ENCODE assay signal across 16 cellular contexts in genomic region chr3:73556520-73557371, GRCh38.
DNase-seq lines count a peak whose midpoint lies in the region; ATAC-seq and TF ChIP-seq lines count a peak whose summit lies in the region.
"Had no signal": no experiment of that assay in that cellular context is flagged by ENCODE, and none has a peak within 500 bp of the region (broad histone marks: within the 10 kb centered on the region; RNA-seq: fewer than 3 reads in every experiment).

No MANE protein-coding gene starts in this region.

- TF ChIP-seq CTCF in fibroblast of the aortic adventitia (IDR thresholded peaks at IDR 0.05; ENCODE audit: insufficient read depth, low read length) = no peak
- no peak for TF ChIP-seq CTCF in nephron progenitor cell (IDR thresholded peaks at IDR 0.05)
- TF ChIP-seq CTCF in transverse colon (IDR thresholded peaks at IDR 0.05) = no peak

- peaks cover 79% of the 10 kb centered on the region for H3K4me1 Mint-ChIP-seq in nephron progenitor cell
- no peaks in the 10 kb centered on the region for H3K4me1 Mint-ChIP-seq in stimulated activated effector memory CD8-positive, alpha-beta T cell treated with anti-CD3 and anti-CD28 coated beads, Interleukin-12 subunit alpha, Interleukin-12 subunit beta, amount 100 ng/mL, for 72 hours

- peak overlapping the region; percentile 37 to 65 (median 62) for H3K27ac ChIP-seq in transverse colon
- H3K27ac ChIP-seq: epithelial cell of prostate had no signal

- DNase-seq in SK-N-DZ (ENCODE audit: low spot score) = peak; percentile 10
- peak; percentile 47 for DNase-seq in fibroblast of the aortic adventitia (ENCODE audit: low read depth)
- DNase-seq in nephron progenitor cell = peak; percentile 26
- DNase-seq in transverse colon = no peak
- no peak for DNase-seq in epidermal melanocyte (ENCODE audit: insufficient read length, low spot score)
- DNase-seq in stimulated activated effector memory CD8-positive, alpha-beta T cell treated with anti-CD3 and anti-CD28 coated beads, Interleukin-12 subunit alpha, Interleukin-12 subunit beta, amount 100 ng/mL, for 72 hours (ENCODE audit: low spot score in 2 of 2) = no peak
- no peak for DNase-seq in NAMALWA (ENCODE audit: low spot score)
- DNase-seq: activated CD4-positive, alpha-beta T cell treated with anti-CD3 and anti-CD28 coated beads, Interleukin-2, amount 50 U/mL, for 1 hour; activated T-cell treated with anti-CD3 and anti-CD28 coated beads, Interleukin-2, amount 50 U/mL, for 4 hours; DMS79; mammary epithelial cell; MV-4-11; NCI-H748 treated with DMSO at 0.1 percent for 48 hours had no signal

- H3K27me3 Mint-ChIP-seq in nephron progenitor cell (ENCODE audit: low read depth, poor library complexity) = peaks cover 4% of the 10 kb centered on the region

- 56 to 74% methylated on average over 2 to 3 of the region's 3 CpGs for WGBS in transverse colon (ENCODE audit: low coverage in 1 of 2), 2 donors

- H3K4me1 ChIP-seq in transverse colon = peaks cover 7 to 45% (median 26%) of the 10 kb centered on the region in 4 donors

- H3K4me3 ChIP-seq in fibroblast of the aortic adventitia (ENCODE audit: low read depth, low read length) = no peak overlapping the region
- H3K4me3 ChIP-seq in transverse colon = no peak overlapping the region
- H3K4me3 ChIP-seq: thoracic aorta had no signal

- H3K36me3 Mint-ChIP-seq in nephron progenitor cell (ENCODE audit: low read depth) = peaks cover 22% of the 10 kb centered on the region
- H3K36me3 Mint-ChIP-seq in stimulated activated effector memory CD8-positive, alpha-beta T cell treated with anti-CD3 and anti-CD28 coated beads, Interleukin-12 subunit alpha, Interleukin-12 subunit beta, amount 100 ng/mL, for 72 hours = no peaks in the 10 kb centered on the region

- no peak overlapping the region for H3K4me3 Mint-ChIP-seq in nephron progenitor cell
- no peak overlapping the region for H3K4me3 Mint-ChIP-seq in stimulated activated effector memory CD8-positive, alpha-beta T cell treated with anti-CD3 and anti-CD28 coated beads, Interleukin-12 subunit alpha, Interleukin-12 subunit beta, amount 100 ng/mL, for 72 hours
- H3K4me3 Mint-ChIP-seq: activated T-cell treated with anti-CD3 and anti-CD28 coated beads, Interleukin-2, amount 50 U/mL, for 4 hours had no signal

- peaks cover 2% of the 10 kb centered on the region for H3K9me3 Mint-ChIP-seq in nephron progenitor cell
- no peaks in the 10 kb centered on the region for H3K9me3 Mint-ChIP-seq in stimulated activated effector memory CD8-positive, alpha-beta T cell treated with anti-CD3 and anti-CD28 coated beads, Interleukin-12 subunit alpha, Interleukin-12 subunit beta, amount 100 ng/mL, for 72 hours
- H3K9me3 Mint-ChIP-seq: activated T-cell treated with anti-CD3 and anti-CD28 coated beads, Interleukin-2, amount 50 U/mL, for 4 hours had no signal

- H3K36me3 ChIP-seq in transverse colon = no peaks in the 10 kb centered on the region
- H3K36me3 ChIP-seq: thoracic aorta had no signal

- TF ChIP-seq EP300 in transverse colon (IDR thresholded peaks at IDR 0.05; ENCODE audit: low read depth) = no peak

- no peak for ATAC-seq in HG03520 (IDR thresholded peaks at IDR 0.05; ENCODE audit: unreplicated experiment)
- no peak for ATAC-seq in stimulated activated effector memory CD8-positive, alpha-beta T cell treated with anti-CD3 and anti-CD28 coated beads, Interleukin-12 subunit alpha, Interleukin-12 subunit beta, amount 100 ng/mL, for 72 hours
- ATAC-seq: activated T-cell treated with anti-CD3 and anti-CD28 coated beads, Interleukin-2, amount 50 U/mL, for 4 hours had no signal

- H3K27me3 ChIP-seq in transverse colon = no peaks in the 10 kb centered on the region

- in situ Hi-C loops in transverse colon (cut with MboI; ENCODE audit: low pct_ligation_motif_present in 1 of 4, low pct_unique_long_range_greater_than_20kb in 1 of 4, low sequenced_read_pairs in 3 of 4) = no loop called here

- intact Hi-C loops in transverse colon (cut with DNase I; ENCODE audit: low total_unique reads) = no loop called here

- H3K9me3 ChIP-seq in transverse colon = no peaks in the 10 kb centered on the region
- H3K9me3 ChIP-seq: thoracic aorta had no signal

- peak overlapping the region; percentile 23 for H3K27ac Mint-ChIP-seq in nephron progenitor cell
- no peak overlapping the region for H3K27ac Mint-ChIP-seq in stimulated activated effector memory CD8-positive, alpha-beta T cell treated with anti-CD3 and anti-CD28 coated beads, Interleukin-12 subunit alpha, Interleukin-12 subunit beta, amount 100 ng/mL, for 72 hours

- no peak for TF ChIP-seq POLR2A in transverse colon (IDR thresholded peaks at IDR 0.05)

Comparison
In these comparisons a context has a peak if more than half of its experiments do, and no peak if none do; other contexts are left out.
1. DNase-seq: peak in SK-N-DZ (single experiment), fibroblast of the aortic adventitia (single experiment) and nephron progenitor cell (single experiment); none in transverse colon (single experiment), epidermal melanocyte (single experiment), stimulated activated effector memory CD8-positive, alpha-beta T cell treated with anti-CD3 and anti-CD28 coated beads, Interleukin-12 subunit alpha, Interleukin-12 subunit beta, amount 100 ng/mL, for 72 hours (0 of 2) and NAMALWA (single experiment).